In genomic region chr14:75399819-75400678, GRCh38 we compare ENCODE assay signal across 8 cellular contexts. TPM values are rescaled to one million over a fixed set of nuclear protein-coding genes. Genes with fewer than 3 reads are reported as not detected.
DNase-seq lines count a peak whose midpoint lies in the region; ATAC-seq and TF ChIP-seq lines count a peak whose summit lies in the region.

No MANE protein-coding gene starts in this region.

- no peaks in the 10 kb centered on the region for H4K20me1 ChIP-seq in mammary epithelial cell (ENCODE audit: insufficient read depth, low read length)

- ATAC-seq in lower lobe of right lung: peak; percentile 93 to 94
- ATAC-seq in upper lobe of right lung: peak; percentile 90
- no peak for ATAC-seq in GM18868 (IDR thresholded peaks at IDR 0.05; ENCODE audit: unreplicated experiment)
- ATAC-seq in GM18867 (IDR thresholded peaks at IDR 0.05; ENCODE audit: unreplicated experiment): no peak
- ATAC-seq in HG03135 (IDR thresholded peaks at IDR 0.05; ENCODE audit: unreplicated experiment): no peak

- H2AFZ ChIP-seq in mammary epithelial cell (ENCODE audit: low read depth, low read length): peak overlapping the region; percentile 31

- dilution Hi-C loops in mammary epithelial cell (cut with HindIII; ENCODE audit: low sequenced_read_pairs): loop anchor here (5.0 kb wide), 1 partner anchor 33 kb away; no protein-coding TSS in a partner anchor

- H3K4me2 ChIP-seq in mammary epithelial cell (ENCODE audit: insufficient read depth, low read depth, low read length): peak overlapping the region; percentile 25

- H3K27me3 ChIP-seq in mammary epithelial cell (ENCODE audit: insufficient read depth, low read length): no peaks in the 10 kb centered on the region
- no peaks in the 10 kb centered on the region for H3K27me3 ChIP-seq in lower lobe of right lung (ENCODE audit: low read depth)
- H3K27me3 ChIP-seq in upper lobe of right lung: no peaks in the 10 kb centered on the region

- no peaks in the 10 kb centered on the region for H3K79me2 ChIP-seq in mammary epithelial cell (ENCODE audit: insufficient read depth, low read length)

- in situ Hi-C loops in mammary epithelial cell (cut with MboI; ENCODE audit: low sequenced_read_pairs in 2 of 2): no loop called here

- no peak overlapping the region for H3K9ac ChIP-seq in mammary epithelial cell (ENCODE audit: insufficient read depth, low read length)

- CTCF ChIA-PET in mammary epithelial cell (lab: Charles Lee; ENCODE audit: low non-redundant PET): interaction anchor here (0.6 kb wide), 1 partner anchor 12 kb away, joined by 3 read pairs; no protein-coding TSS in a partner anchor

- H3K4me1 ChIP-seq in mammary epithelial cell (ENCODE audit: insufficient read depth, low read length) (peaks cover 6% of the 10 kb centered on the region), lower lobe of right lung (peaks cover 31% of the 10 kb centered on the region), upper lobe of right lung (peaks cover 17% of the 10 kb centered on the region)

- TF ChIP-seq CTCF in mammary epithelial cell (conservative IDR thresholded peaks at IDR 0.05 in 1 of 2, IDR thresholded peaks at IDR 0.05 in 1 of 2; ENCODE audit: extremely low read depth in 1 of 2, insufficient read depth in 1 of 2, low read depth in 1 of 2, low read length in 2 of 2) (no peak), lower lobe of right lung (IDR thresholded peaks at IDR 0.05) (no peak), upper lobe of right lung (IDR thresholded peaks at IDR 0.05) (no peak)

- no peak overlapping the region for H3K4me3 ChIP-seq in mammary epithelial cell (replicated peaks in 1 of 3; ENCODE audit: insufficient read depth in 1 of 3, low read depth in 2 of 3, low read length in 3 of 3)
- H3K4me3 ChIP-seq in lower lobe of right lung: no peak overlapping the region
- no peak overlapping the region for H3K4me3 ChIP-seq in upper lobe of right lung

- H3K36me3 ChIP-seq in mammary epithelial cell (ENCODE audit: insufficient read depth, low read length) (no peaks in the 10 kb centered on the region), lower lobe of right lung (no peaks in the 10 kb centered on the region), upper lobe of right lung (no peaks in the 10 kb centered on the region)

- BruUV-seq in mammary epithelial cell (replicated peaks; lab: Mats Ljungman, UMichigan): no TSS peak

- H3K9me3 ChIP-seq in mammary epithelial cell (replicated peaks; ENCODE audit: insufficient read depth, low read length): no peaks in the 10 kb centered on the region
- no peaks in the 10 kb centered on the region for H3K9me3 ChIP-seq in lower lobe of right lung
- H3K9me3 ChIP-seq in upper lobe of right lung: no peaks in the 10 kb centered on the region

- H3K27ac ChIP-seq in mammary epithelial cell (ENCODE audit: insufficient read depth, low read depth, low read length) (no peak overlapping the region), lower lobe of right lung (peak overlapping the region; percentile 70), upper lobe of right lung (peak overlapping the region; percentile 52)

- 13% methylated on average over 8 of the region's 8 CpGs for WGBS in mammary epithelial cell (ENCODE audit: low coverage, missing lambda C conversion rate)

- intact Hi-C loops in mammary epithelial cell (cut with micrococcal nuclease) (no loop called here), lower lobe of right lung (cut with DNase I) (no loop called here), upper lobe of right lung (cut with DNase I) (no loop called here)

- DNase-seq in GM03348 (ENCODE audit: low spot score): peak; percentile 55
- DNase-seq in NCI-H2171 (lab: John Stamatoyannopoulos, UW): peak; percentile 95
- peak; percentile 86 for DNase-seq in mammary epithelial cell
- peak; percentile 92 for DNase-seq in lower lobe of right lung
- DNase-seq in upper lobe of right lung: peak; percentile 92

RNA-seq across cellular contexts. Expression of gene JDP2, which starts 27.8 kb away (rescaled TPM):
- 10 to 100 TPM; 13.8 to 39.7 TPM for total RNA-seq in mammary epithelial cell
- 9.5 TPM for polyA plus RNA-seq in mammary epithelial cell
- polyA minus RNA-seq in mammary epithelial cell: 7.1 TPM
- total RNA-seq in lower lobe of right lung: 59.2 TPM
- 58.0 TPM for total RNA-seq in upper lobe of right lung

Comparison
In these comparisons a context has a peak if more than half of its experiments do, and no peak if none do; other contexts are left out.
1. ATAC-seq: peak in lower lobe of right lung (2 of 2) and upper lobe of right lung (single experiment); none in GM18868 (single experiment), GM18867 (single experiment) and HG03135 (single experiment).
2. Peak in every context shown above with its lines, with median percentiles within 50 percentile points of each other: DNase-seq.